ENCODE assay signal across 24 cellular contexts in the genomic region with DNA sequence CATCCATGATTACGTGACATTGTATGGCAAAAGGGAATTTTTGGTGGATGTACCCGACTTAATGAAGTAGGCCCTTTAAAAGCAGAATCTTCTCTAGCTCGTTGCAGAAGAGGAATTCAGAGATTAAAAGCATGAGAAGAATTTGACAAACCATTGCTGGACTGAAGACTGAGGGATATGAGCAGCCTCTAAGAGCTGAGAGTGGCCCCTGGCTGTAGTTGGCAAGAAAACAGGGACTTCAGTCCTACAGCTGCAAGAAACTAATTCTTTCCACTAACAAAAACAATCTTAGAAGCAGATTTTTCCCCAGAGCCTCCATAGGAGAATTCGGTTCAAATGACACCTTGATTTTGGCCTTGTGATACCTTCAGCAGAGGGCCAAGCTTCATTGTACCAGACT. TPM values are rescaled to one million over a fixed set of nuclear protein-coding genes. Genes with fewer than 3 reads are reported as not detected.
DNase-seq lines count a peak whose midpoint lies in the region; ATAC-seq, FAIRE-seq and TF ChIP-seq lines count a peak whose summit lies in the region.
"Had no signal": no experiment of that assay in that cellular context is flagged by ENCODE, and none has a peak within 500 bp of the region (broad histone marks: within the 10 kb centered on the region; RNA-seq: fewer than 3 reads in every experiment).

No MANE protein-coding gene starts in this region.

- H3K4me3 Mint-ChIP-seq in Calu3 (ENCODE audit: low read depth, unreplicated experiment): no peak overlapping the region
- H3K4me3 Mint-ChIP-seq: CD8-positive, alpha-beta T cell; HFFc6; IgD-negative memory B cell had no signal

- POLR2A ChIA-PET in GM12878 (lab: Charles Lee): no interaction called here

- H3K9me3 ChIP-seq in GM12878 (replicated peaks; ENCODE audit: control insufficient read depth, insufficient read depth, low read length): peaks cover 11% of the 10 kb centered on the region
- H3K9me3 ChIP-seq in osteoblast (ENCODE audit: low read depth, low read length): no peaks in the 10 kb centered on the region

- H3K9ac ChIP-seq in GM12878 (ENCODE audit: control insufficient read depth, insufficient read depth, low read length): no peak overlapping the region
- H3K9ac ChIP-seq: BLaER1 treated with 17β-estradiol and CSF1 and Interleukin-3, amounts not matched to agents 10 nM and 100 nM; GM23248 had no signal

- in situ Hi-C loops in GM12878 (cut with MboI): no loop called here

- no peak overlapping the region for H3K4me2 ChIP-seq in GM12878 (ENCODE audit: control insufficient read depth, insufficient read depth)
- H3K4me2 ChIP-seq in osteoblast (ENCODE audit: insufficient read depth, low read length): no peak overlapping the region

- peaks cover 27% of the 10 kb centered on the region for H3K4me1 Mint-ChIP-seq in Calu3 (ENCODE audit: low read depth, unreplicated experiment)

- no TSS peak for BruUV-seq in Calu3 (replicated peaks; lab: Mats Ljungman, UMichigan)
- BruUV-seq in GM12878 (replicated peaks; lab: Mats Ljungman, UMichigan): TSS peak; percentile 12

- CTCF ChIA-PET in Calu3 (lab: Charles Lee): interaction anchor here (0.7 to 1.0 kb wide), 2 partner anchors 11 to 348 kb away, joined by 3 read pairs; no protein-coding TSS in a partner anchor
- CTCF ChIA-PET in GM12878 (lab: Yijun Ruan, JAX): interaction anchor here (3.7 kb wide), 1 partner anchor 10 kb away, joined by 16 read pairs; no protein-coding TSS in a partner anchor

- intact Hi-C loops in Calu3 (cut with micrococcal nuclease; ENCODE audit: unreplicated experiment): no loop called here
- intact Hi-C loops in GM12878 (cut with micrococcal nuclease; ENCODE audit: unreplicated experiment): no loop called here

- H3K36me3 ChIP-seq in GM12878 (ENCODE audit: control insufficient read depth in 2 of 2, insufficient read depth in 2 of 2, low read length in 1 of 2) (no peaks in the 10 kb centered on the region; a peak in 3 of 4 replicates), osteoblast (ENCODE audit: insufficient read depth, low read length) (no peaks in the 10 kb centered on the region)

- H3K27me3 ChIP-seq in GM12878 (replicated peaks in 1 of 2; ENCODE audit: control insufficient read depth in 2 of 2, insufficient read depth in 2 of 2, low read length in 1 of 2) (no peaks in the 10 kb centered on the region), osteoblast (ENCODE audit: insufficient read depth, low read length) (no peaks in the 10 kb centered on the region)
- H3K27me3 ChIP-seq: BLaER1 treated with 17β-estradiol and CSF1 and Interleukin-3, amounts not matched to agents 10 nM and 100 nM had no signal

- SMC1A ChIA-PET in GM12878 (lab: Charles Lee; ENCODE audit: uncharacterized antibody, unreplicated experiment): interaction anchor here (1.1 to 2.2 kb wide), 4 partner anchors 11 to 91 kb away, joined by 3 to 8 read pairs (median 4); no protein-coding TSS in a partner anchor

- H2AFZ ChIP-seq in GM12878 (ENCODE audit: control insufficient read depth, low read depth, low read length) (no peak overlapping the region), osteoblast (ENCODE audit: low read length) (peak overlapping the region; percentile 21)
- H2AFZ ChIP-seq: GM23248 had no signal

- RAD21 ChIA-PET in GM12878 (lab: Charles Lee; ENCODE audit: unreplicated experiment): interaction anchor here (0.7 kb wide), 1 partner anchor 10 kb away, joined by 3 read pairs; no protein-coding TSS in a partner anchor

- ATAC-seq in GM12878 (peak; percentile 36), HG03521 (IDR thresholded peaks at IDR 0.05; ENCODE audit: unreplicated experiment) (no peak)
- ATAC-seq: CD8-positive, alpha-beta T cell; HCT116; HepG2 had no signal

- no peak overlapping the region for H3K4me3 ChIP-seq in GM12878
- H3K4me3 ChIP-seq in osteoblast (ENCODE audit: insufficient read depth, low read length): no peak overlapping the region
- H3K4me3 ChIP-seq: BLaER1 treated with 17β-estradiol and CSF1 and Interleukin-3, amounts not matched to agents 10 nM and 100 nM; GM23248 had no signal

- H3K27ac Mint-ChIP-seq in Calu3 (ENCODE audit: unreplicated experiment): peak overlapping the region; percentile 61
- H3K27ac Mint-ChIP-seq: CD8-positive, alpha-beta T cell; HFFc6; IgD-negative memory B cell had no signal

- H3K27ac ChIP-seq in GM12878 (ENCODE audit: control insufficient read depth, insufficient read depth) (no peak overlapping the region), osteoblast (ENCODE audit: low read depth, low read length) (no peak overlapping the region)
- H3K27ac ChIP-seq: BLaER1 treated with 17β-estradiol and CSF1 and Interleukin-3, amounts not matched to agents 10 nM and 100 nM; GM23248 had no signal

- DNase-seq in Calu3 (no peak), GM12878 (ENCODE audit: low read depth, low spot score) (no peak), fibroblast of gingiva (ENCODE audit: low read depth) (peak; percentile 46), osteoblast (ENCODE audit: insufficient read length, low spot score, missing footprints) (no peak), OCI-M1 (lab: John Stamatoyannopoulos, UW) (no peak), NCI-H146 treated with DMSO at 0.1 percent for 48 hours (lab: John Stamatoyannopoulos, UW; ENCODE audit: unreplicated experiment) (no peak), AG08396 (ENCODE audit: low spot score) (no peak)
- DNase-seq: CD8-positive, alpha-beta T cell; DMS 273 treated with DMSO at 0.1 percent for 48 hours; DMS53; DND-41; EL; GM23248; H7; HFFc6; KG1 had no signal

- FAIRE-seq in GM12878 (lab: Jason Lieb, UNC): no peak
- FAIRE-seq: GM12891, HepG2 had no signal

- no peak for TF ChIP-seq RAD21 in GM12878 (IDR thresholded peaks at IDR 0.05; ENCODE audit: insufficient read depth, low read depth, low read length)

- no peaks in the 10 kb centered on the region for H3K27me3 Mint-ChIP-seq in Calu3 (ENCODE audit: unreplicated experiment)
- H3K27me3 Mint-ChIP-seq: IgD-negative memory B cell had no signal

- peaks cover 14% of the 10 kb centered on the region for H3K79me2 ChIP-seq in GM12878 (ENCODE audit: control insufficient read depth, insufficient read depth, low read length)
- no peaks in the 10 kb centered on the region for H3K79me2 ChIP-seq in osteoblast (ENCODE audit: insufficient read depth, low read length)

- H3K9me3 Mint-ChIP-seq in Calu3 (ENCODE audit: low read depth, unreplicated experiment): peaks cover 2% of the 10 kb centered on the region
- H3K9me3 Mint-ChIP-seq: CD8-positive, alpha-beta T cell; IgD-negative memory B cell had no signal

- H4K20me1 ChIP-seq in GM12878 (ENCODE audit: control insufficient read depth, insufficient read depth) (no peaks in the 10 kb centered on the region), osteoblast (ENCODE audit: insufficient read depth, low read length) (no peaks in the 10 kb centered on the region)
- H4K20me1 ChIP-seq: BLaER1 treated with 17β-estradiol and CSF1 and Interleukin-3, amounts not matched to agents 10 nM and 100 nM had no signal

- no peak for TF ChIP-seq EP300 in GM12878 (IDR thresholded peaks at IDR 0.05; ENCODE audit: borderline replicate concordance in 1 of 2, control insufficient read depth in 1 of 2, low read depth in 2 of 2, low read length in 2 of 2)

- H3K36me3 Mint-ChIP-seq in Calu3 (ENCODE audit: insufficient read depth, unreplicated experiment): peaks cover 39% of the 10 kb centered on the region
- H3K36me3 Mint-ChIP-seq: CD8-positive, alpha-beta T cell had no signal

- WGBS in GM12878 (ENCODE audit: insufficient coverage, insufficient replicate concordance, low lambda C conversion rate, missing lambda C conversion rate): 73% methylated on average over 4 of the region's 4 CpGs

- no peaks in the 10 kb centered on the region for H3K4me1 ChIP-seq in GM12878 (ENCODE audit: control insufficient read depth, insufficient read depth, low read length)
- H3K4me1 ChIP-seq in osteoblast (ENCODE audit: insufficient read depth, low read length): no peaks in the 10 kb centered on the region

- no peak for TF ChIP-seq POLR2A in GM12878 (IDR thresholded peaks at IDR 0.05; ENCODE audit: low read depth, low read length)

- TF ChIP-seq CTCF in Calu3 (IDR thresholded peaks at IDR 0.05; ENCODE audit: unreplicated experiment) (no peak), GM12878 (IDR thresholded peaks at IDR 0.05 in 2 of 3, conservative IDR thresholded peaks at IDR 0.05 in 1 of 3; ENCODE audit: control insufficient read depth in 2 of 3, extremely low read depth in 1 of 3, insufficient read depth in 1 of 3, low read depth in 3 of 3, low read length in 3 of 3) (no peak), osteoblast (IDR thresholded peaks at IDR 0.05; ENCODE audit: extremely low read depth, low read depth, low read length) (no peak)

TF ChIP-seq in GM12878, 131 proteins besides CTCF, POLR2A, EP300 and RAD21 (continues in another document):
- TF ChIP-seq IKZF1 (conservative IDR thresholded peaks at IDR 0.05) (no peak), MTA2 (IDR thresholded peaks at IDR 0.05; ENCODE audit: low read depth) (no peak)
- TF ChIP-seq, protein P1, sequence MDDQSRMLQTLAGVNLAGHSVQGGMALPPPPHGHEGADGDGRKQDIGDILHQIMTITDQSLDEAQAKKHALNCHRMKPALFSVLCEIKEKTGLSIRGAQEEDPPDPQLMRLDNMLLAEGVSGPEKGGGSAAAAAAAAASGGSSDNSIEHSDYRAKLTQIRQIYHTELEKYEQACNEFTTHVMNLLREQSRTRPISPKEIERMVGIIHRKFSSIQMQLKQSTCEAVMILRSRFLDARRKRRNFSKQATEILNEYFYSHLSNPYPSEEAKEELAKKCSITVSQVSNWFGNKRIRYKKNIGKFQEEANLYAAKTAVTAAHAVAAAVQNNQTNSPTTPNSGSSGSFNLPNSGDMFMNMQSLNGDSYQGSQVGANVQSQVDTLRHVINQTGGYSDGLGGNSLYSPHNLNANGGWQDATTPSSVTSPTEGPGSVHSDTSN (IDR thresholded peaks at IDR 0.05; ENCODE audit: insufficient replicate concordance, low read depth, low read length): no peak

RNA-seq across cellular contexts. Expression of a gene that starts 34.1 kb away (rescaled TPM):
- total RNA-seq in Calu3 (2022) (190 and 199 TPM in 2 replicates), GM12878 (2014; rRNA removed) (23.7 and 31.0 TPM in 2 replicates), GM12878 (2014; rRNA removed; fragmentation: Illumina TruSeq; extraction: Trizol) (47.7 and 47.8 TPM in 2 replicates), GM12878 (2021) (26.6 and 27.6 TPM in 2 replicates), osteoblast (0.29 and 0.36 TPM in 2 replicates)
- total RNA-seq in GM12878 (2013; cell fraction: nucleolus; rRNA removed): 593 and 645 TPM in 2 replicates
- 2.0 TPM for polyA plus RNA-seq in GM12878 (2011; ENCODE audit: low read depth)
- polyA plus RNA-seq in GM12878 (2011; rRNA removed) (61.1 and 99.6 TPM in 2 replicates), GM12878 (2014; fragmentation: Illumina TruSeq; extraction: Trizol) (14.4 and 16.0 TPM in 2 replicates), GM12878 (2014; fragmentation: Nextera tagmentation; extraction: Ambion mirVana) (10 to 100 TPM in 1 of 2 experiments, 1 to 10 TPM in 1; 6.0 to 10.9 TPM), GM12878 (2014; rRNA removed) (6.5 and 8.0 TPM in 2 replicates), GM12878 (2016; fragmentation: Nextera tagmentation; extraction: Ambion mirVana) (10 to 100 TPM in 1 of 2 experiments, 1 to 10 TPM in 1; 9.0 to 11.0 TPM)
- polyA plus RNA-seq in GM12878 (2011; cell fraction: cytosol; rRNA removed): 20.5 and 20.6 TPM in 2 replicates
- polyA plus RNA-seq in GM12878 (2011; cell fraction: nucleus; rRNA removed): 47.9 and 49.9 TPM in 2 replicates
- 2.8 and 4.0 TPM in 2 replicates for polyA plus RNA-seq in GM12878 (2012)
- polyA minus RNA-seq in GM12878 (2011; rRNA and poly(A)+ RNA removed): 172 and 187 TPM in 2 replicates
- 79.0 and 99.2 TPM in 2 replicates for polyA minus RNA-seq in GM12878 (2011; cell fraction: cytosol; rRNA and poly(A)+ RNA removed)
- polyA minus RNA-seq in GM12878 (2011; cell fraction: nucleus; rRNA and poly(A)+ RNA removed): 139 and 207 TPM in 2 replicates
- total RNA-seq: A172, G401, HFFc6 had no signal
- polyA plus RNA-seq: HepG2 had no signal

Comparison
In these comparisons a context has a peak if more than half of its experiments do, and no peak if none do; other contexts are left out.
1. RNA of a gene that starts 34.1 kb away (total RNA-seq): 190 to 199 TPM in Calu3 and 23.7 to 645 TPM in GM12878; 0.29 to 0.36 TPM in osteoblast; every median in the first group is over 10 times any median in the second.